In the genomic region with DNA sequence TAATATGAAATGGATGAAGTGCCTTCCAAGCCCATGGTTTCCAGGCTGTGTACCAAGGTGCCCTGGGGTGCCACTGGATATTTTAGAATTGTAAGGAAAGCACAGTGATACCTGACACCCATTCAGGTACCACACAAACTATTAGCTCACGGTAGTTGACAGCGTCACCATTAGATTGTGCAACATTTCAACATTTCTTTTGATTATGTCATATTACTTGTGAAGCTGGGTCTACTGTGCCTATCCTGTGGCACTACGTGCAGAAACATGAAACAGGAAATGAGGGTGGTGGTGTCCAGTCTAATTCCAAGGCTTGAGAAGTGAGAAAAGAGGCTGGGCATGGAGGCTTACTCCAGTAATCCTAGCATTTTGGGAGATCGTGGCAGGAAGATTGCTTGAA, we compare ENCODE assay signal across 12 cellular contexts.
DNase-seq lines count a peak whose midpoint lies in the region; ATAC-seq, FAIRE-seq and TF ChIP-seq lines count a peak whose summit lies in the region.
"Had no signal": no experiment of that assay in that cellular context is flagged by ENCODE, and none has a peak within 500 bp of the region (broad histone marks: within the 10 kb centered on the region; RNA-seq: fewer than 3 reads in every experiment).

No MANE protein-coding gene starts in this region.

- TF ChIP-seq RAD21 in HepG2 (CRISPR knock-in tag; IDR thresholded peaks at IDR 0.05) = no peak

- H3K4me3 ChIP-seq in NB4 (ENCODE audit: low read depth, low read length) (no peak overlapping the region), PC-3 (ENCODE audit: low read length) (no peak overlapping the region), HepG2 (replicated peaks in 1 of 3; ENCODE audit: insufficient read depth in 1 of 3, low read depth in 2 of 3, low read length in 3 of 3) (no peak overlapping the region), lower leg skin (ENCODE audit: low read depth, poor library complexity, severe bottlenecking) (no peak overlapping the region)
- H3K4me3 ChIP-seq: adrenal gland, spleen had no signal

- H4K20me1 ChIP-seq in PC-3 (ENCODE audit: low read length) = no peaks in the 10 kb centered on the region
- H4K20me1 ChIP-seq in HepG2 (ENCODE audit: insufficient read depth, low read length) = no peaks in the 10 kb centered on the region

- H3K27ac ChIP-seq in PC-3 (ENCODE audit: low read length) = no peak overlapping the region
- H3K27ac ChIP-seq in HepG2 (ENCODE audit: extremely low read length, insufficient read depth, low read length) = no peak overlapping the region

- H3K79me2 ChIP-seq in PC-3 (ENCODE audit: low read length) = no peaks in the 10 kb centered on the region
- no peaks in the 10 kb centered on the region for H3K79me2 ChIP-seq in HepG2 (ENCODE audit: insufficient read depth, low read length)

- ATAC-seq in PC-3 = no peak
- no peak for ATAC-seq in HepG2
- ATAC-seq: T-cell had no signal

- H3K4me2 ChIP-seq in PC-3 (ENCODE audit: low read length) (no peak overlapping the region), HepG2 (ENCODE audit: low read depth, low read length) (no peak overlapping the region)

- H3K9ac ChIP-seq in PC-3 (ENCODE audit: low read length) = no peak overlapping the region
- no peak overlapping the region for H3K9ac ChIP-seq in HepG2 (ENCODE audit: insufficient read depth, low read depth, low read length)

- H3K36me3 ChIP-seq in PC-3 (ENCODE audit: low read depth, low read length) (no peaks in the 10 kb centered on the region), HepG2 (replicated peaks in 1 of 2; ENCODE audit: control insufficient read depth in 1 of 2, insufficient read depth in 2 of 2, low read length in 2 of 2) (no peaks in the 10 kb centered on the region)
- H3K36me3 ChIP-seq: adrenal gland, spleen had no signal

- FAIRE-seq in HepG2 (lab: Jason Lieb, UNC) = no peak

- BruUV-seq in PC-3 (replicated peaks; lab: Mats Ljungman, UMichigan) = no TSS peak
- no TSS peak for BruUV-seq in HepG2 (replicated peaks; lab: Mats Ljungman, UMichigan)

- peaks cover 22% of the 10 kb centered on the region for H3K4me1 ChIP-seq in PC-3 (ENCODE audit: insufficient read depth, low read length)
- H3K4me1 ChIP-seq in HepG2 (ENCODE audit: insufficient read depth, low read length) = no peaks in the 10 kb centered on the region

- intact Hi-C loops in PC-3 (cut with micrococcal nuclease) (no loop called here), HepG2 (cut with micrococcal nuclease; ENCODE audit: unreplicated experiment) (no loop called here), lower leg skin (cut with DNase I; ENCODE audit: low total_unique reads) (no loop called here)

- in situ Hi-C loops in HepG2 (cut with HindIII; ENCODE audit: extremely low pct_ligation_motif_present, low pct_unique_long_range_greater_than_20kb) = no loop called here

- CTCF ChIA-PET in PC-3 (lab: Charles Lee) (no interaction called here), HepG2 (lab: Yijun Ruan, JAX; ENCODE audit: low intra/inter-chr PET ratio, low total read pairs) (no interaction called here)

- no peaks in the 10 kb centered on the region for H3K9me3 ChIP-seq in PC-3 (ENCODE audit: low read length)
- H3K9me3 ChIP-seq in HepG2 (ENCODE audit: low read length) = no peaks in the 10 kb centered on the region
- H3K9me3 ChIP-seq: adrenal gland, spleen had no signal

- no peaks in the 10 kb centered on the region for H3K9me2 ChIP-seq in PC-3 (replicated peaks; ENCODE audit: low read length)

- peak; percentile 26 for DNase-seq in DMS153 treated with DMSO at 0.1 percent for 48 hours (lab: John Stamatoyannopoulos, UW; ENCODE audit: unreplicated experiment)
- peak; percentile 73 for DNase-seq in NB4 (ENCODE audit: low read depth)
- DNase-seq in PC-3 = peak; percentile 22
- DNase-seq in HepG2 (ENCODE audit: low spot score) = no peak
- DNase-seq in lower leg skin (ENCODE audit: low spot score in 2 of 2) = no peak
- no peak for DNase-seq in cerebellar nuclear complex (lab: John Stamatoyannopoulos, UW)
- no peak for DNase-seq in NCI-H82 treated with DMSO at 0.1 percent for 48 hours (lab: John Stamatoyannopoulos, UW; ENCODE audit: unreplicated experiment)
- no peak for DNase-seq in AG20443 (ENCODE audit: low spot score)
- DNase-seq: CD4-positive, CD25-positive, alpha-beta regulatory T cell; spleen; T-cell had no signal

- TF ChIP-seq EP300 in HepG2 (IDR thresholded peaks at IDR 0.05; ENCODE audit: low read depth in 2 of 2, low read length in 2 of 2) = no peak
- TF ChIP-seq EP300 in HepG2 (CRISPR knock-in tag; IDR thresholded peaks at IDR 0.05; ENCODE audit: borderline replicate concordance) = no peak

- no peaks in the 10 kb centered on the region for H3K27me3 ChIP-seq in PC-3 (ENCODE audit: low read length)
- peaks cover 0 to 3% of the 10 kb centered on the region in 2 experiments; a peak in 1 of 5 replicates for H3K27me3 ChIP-seq in HepG2 (ENCODE audit: control insufficient read depth in 1 of 2, insufficient read depth in 2 of 2, low read length in 2 of 2)
- H3K27me3 ChIP-seq: adrenal gland, spleen had no signal

- WGBS in HepG2 (ENCODE audit: low lambda C conversion rate) = 21% methylated on average over 4 of the region's 4 CpGs
- 46 to 70% methylated on average over 4 of the region's 4 CpGs for WGBS in lower leg skin, 2 donors

- H2AFZ ChIP-seq in PC-3 (ENCODE audit: low read length) = no peak overlapping the region
- no peak overlapping the region for H2AFZ ChIP-seq in HepG2 (ENCODE audit: low read length)

- TF ChIP-seq CTCF in NB4 (IDR thresholded peaks at IDR 0.05; ENCODE audit: low read depth, low read length) = no peak
- no peak for TF ChIP-seq CTCF in PC-3 (conservative IDR thresholded peaks at IDR 0.05; ENCODE audit: low read depth, low read length)
- no peak for TF ChIP-seq CTCF in HepG2 (CRISPR knock-in tag; IDR thresholded peaks at IDR 0.05)
- TF ChIP-seq CTCF in lower leg skin (IDR thresholded peaks at IDR 0.05) = no peak

- H3F3A ChIP-seq in PC-3 (ENCODE audit: low read length, unreplicated experiment) = no peaks in the 10 kb centered on the region

- no peak for TF ChIP-seq POLR2A in NB4 (IDR thresholded peaks at IDR 0.05; ENCODE audit: extremely low read depth, insufficient read length)
- no peak for TF ChIP-seq POLR2A in HepG2 (IDR thresholded peaks at IDR 0.05; ENCODE audit: insufficient read depth in 1 of 2, low read depth in 2 of 2, low read length in 2 of 2)
- no peak for TF ChIP-seq POLR2A in lower leg skin (IDR thresholded peaks at IDR 0.05)

- POLR2A ChIA-PET in PC-3 (lab: Charles Lee; ENCODE audit: unreplicated experiment) (interaction anchor here (0.6 kb wide), 1 partner anchor 122 kb away, joined by 5 read pairs; no protein-coding TSS in a partner anchor), HepG2 (lab: Yijun Ruan, JAX) (no interaction called here)

TF ChIP-seq in HepG2, 621 proteins besides CTCF, POLR2A, EP300 and RAD21:
- TF ChIP-seq, protein P1, sequence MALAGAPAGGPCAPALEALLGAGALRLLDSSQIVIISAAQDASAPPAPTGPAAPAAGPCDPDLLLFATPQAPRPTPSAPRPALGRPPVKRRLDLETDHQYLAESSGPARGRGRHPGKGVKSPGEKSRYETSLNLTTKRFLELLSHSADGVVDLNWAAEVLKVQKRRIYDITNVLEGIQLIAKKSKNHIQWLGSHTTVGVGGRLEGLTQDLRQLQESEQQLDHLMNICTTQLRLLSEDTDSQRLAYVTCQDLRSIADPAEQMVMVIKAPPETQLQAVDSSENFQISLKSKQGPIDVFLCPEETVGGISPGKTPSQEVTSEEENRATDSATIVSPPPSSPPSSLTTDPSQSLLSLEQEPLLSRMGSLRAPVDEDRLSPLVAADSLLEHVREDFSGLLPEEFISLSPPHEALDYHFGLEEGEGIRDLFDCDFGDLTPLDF (CRISPR knock-in tag; IDR thresholded peaks at IDR 0.05) = no peak
- TF ChIP-seq, protein P2, sequence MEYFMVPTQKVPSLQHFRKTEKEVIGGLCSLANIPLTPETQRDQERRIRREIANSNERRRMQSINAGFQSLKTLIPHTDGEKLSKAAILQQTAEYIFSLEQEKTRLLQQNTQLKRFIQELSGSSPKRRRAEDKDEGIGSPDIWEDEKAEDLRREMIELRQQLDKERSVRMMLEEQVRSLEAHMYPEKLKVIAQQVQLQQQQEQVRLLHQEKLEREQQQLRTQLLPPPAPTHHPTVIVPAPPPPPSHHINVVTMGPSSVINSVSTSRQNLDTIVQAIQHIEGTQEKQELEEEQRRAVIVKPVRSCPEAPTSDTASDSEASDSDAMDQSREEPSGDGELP (IDR thresholded peaks at IDR 0.05; ENCODE audit: borderline replicate concordance, low read depth) = no peak
- TF ChIP-seq, protein P3, sequence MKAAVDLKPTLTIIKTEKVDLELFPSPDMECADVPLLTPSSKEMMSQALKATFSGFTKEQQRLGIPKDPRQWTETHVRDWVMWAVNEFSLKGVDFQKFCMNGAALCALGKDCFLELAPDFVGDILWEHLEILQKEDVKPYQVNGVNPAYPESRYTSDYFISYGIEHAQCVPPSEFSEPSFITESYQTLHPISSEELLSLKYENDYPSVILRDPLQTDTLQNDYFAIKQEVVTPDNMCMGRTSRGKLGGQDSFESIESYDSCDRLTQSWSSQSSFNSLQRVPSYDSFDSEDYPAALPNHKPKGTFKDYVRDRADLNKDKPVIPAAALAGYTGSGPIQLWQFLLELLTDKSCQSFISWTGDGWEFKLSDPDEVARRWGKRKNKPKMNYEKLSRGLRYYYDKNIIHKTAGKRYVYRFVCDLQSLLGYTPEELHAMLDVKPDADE (CRISPR knock-in tag; IDR thresholded peaks at IDR 0.05) = no peak
- peak; percentile 76 for TF ChIP-seq CEBPB (IDR thresholded peaks at IDR 0.05; ENCODE audit: borderline replicate concordance, low read depth, low read length)
- TF ChIP-seq CEBPG (CRISPR knock-in tag; IDR thresholded peaks at IDR 0.05) = peak; percentile 22; the same call in 1 of the 2 replicates

Comparison
In these comparisons a context has a peak if more than half of its experiments do, and no peak if none do; other contexts are left out.
1. DNase-seq: peak in DMS153 treated with DMSO at 0.1 percent for 48 hours (single experiment), NB4 (single experiment) and PC-3 (single experiment); none in HepG2 (single experiment), lower leg skin (0 of 2), cerebellar nuclear complex (0 of 2), NCI-H82 treated with DMSO at 0.1 percent for 48 hours (single experiment) and AG20443 (single experiment).